ENCODE assay signal across 1 cellular context in genomic region chr17:42386784-42387183, GRCh38.
TF ChIP-seq lines count a peak whose summit lies in the region.

No MANE protein-coding gene starts in this region.

TF ChIP-seq in HepG2, 621 proteins besides CTCF, POLR2A, EP300 and RAD21 (continued from another document):
- TF ChIP-seq, protein P1, sequence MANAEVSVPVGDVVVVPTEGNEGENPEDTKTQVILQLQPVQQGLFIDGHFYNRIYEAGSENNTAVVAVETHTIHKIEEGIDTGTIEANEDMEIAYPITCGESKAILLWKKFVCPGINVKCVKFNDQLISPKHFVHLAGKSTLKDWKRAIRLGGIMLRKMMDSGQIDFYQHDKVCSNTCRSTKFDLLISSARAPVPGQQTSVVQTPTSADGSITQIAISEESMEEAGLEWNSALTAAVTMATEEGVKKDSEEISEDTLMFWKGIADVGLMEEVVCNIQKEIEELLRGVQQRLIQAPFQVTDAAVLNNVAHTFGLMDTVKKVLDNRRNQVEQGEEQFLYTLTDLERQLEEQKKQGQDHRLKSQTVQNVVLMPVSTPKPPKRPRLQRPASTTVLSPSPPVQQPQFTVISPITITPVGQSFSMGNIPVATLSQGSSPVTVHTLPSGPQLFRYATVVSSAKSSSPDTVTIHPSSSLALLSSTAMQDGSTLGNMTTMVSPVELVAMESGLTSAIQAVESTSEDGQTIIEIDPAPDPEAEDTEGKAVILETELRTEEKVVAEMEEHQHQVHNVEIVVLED (CRISPR knock-in tag; IDR thresholded peaks at IDR 0.05; ENCODE audit: borderline replicate concordance), result 0 out of 2 replicates have a peak, but pooled peaks have one; percentile 4
- TF ChIP-seq TAF1 (CRISPR knock-in tag; IDR thresholded peaks at IDR 0.05), result no peak
- TF ChIP-seq KLF11 (CRISPR knock-in tag; IDR thresholded peaks at IDR 0.05), result no peak
- no peak for TF ChIP-seq ZNF280D (CRISPR knock-in tag; IDR thresholded peaks at IDR 0.05)
- 0 out of 2 replicates have a peak, but pooled peaks have one; percentile 29 for TF ChIP-seq RBFOX2 (IDR thresholded peaks at IDR 0.05; ENCODE audit: low read depth, low read length)
- no peak for TF ChIP-seq KIAA2018 (CRISPR knock-in tag; IDR thresholded peaks at IDR 0.05; ENCODE audit: borderline replicate concordance)
- peak; percentile 76 to 90 for TF ChIP-seq MAFK (conservative IDR thresholded peaks at IDR 0.05 in 1 of 2, IDR thresholded peaks at IDR 0.05 in 1 of 2; ENCODE audit: low read length in 2 of 2)
TF ChIP-seq in HepG2: peak in this region for 4.
